In the genomic region with DNA sequence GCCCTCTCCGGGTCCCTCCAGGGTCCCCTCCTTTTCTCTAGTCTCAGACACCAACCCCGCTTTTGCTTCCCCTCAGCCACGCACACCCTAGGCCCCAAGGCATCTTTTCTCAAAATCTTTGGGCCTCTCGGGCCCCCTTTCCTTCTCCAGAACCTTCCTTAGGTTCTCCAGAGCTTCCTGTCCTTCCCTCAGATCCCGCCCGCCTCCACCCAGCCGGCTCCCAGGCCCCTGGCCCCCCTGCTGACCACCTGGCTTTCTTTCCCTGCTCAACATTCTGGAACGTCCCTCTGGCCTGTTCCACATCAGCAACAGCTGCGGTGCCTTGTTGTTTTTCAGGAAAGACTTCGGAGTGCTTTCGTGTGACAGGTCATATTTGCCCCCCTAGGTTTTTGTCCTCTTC, we compare ENCODE assay signal across 8 cellular contexts. TPM values are rescaled to one million over a fixed set of nuclear protein-coding genes. Genes with fewer than 3 reads are reported as not detected.
A peak's percentile ranks its signal among the peaks of the same experiment; 100 is the strongest.
DNase-seq lines count a peak whose midpoint lies in the region; ATAC-seq and TF ChIP-seq lines count a peak whose summit lies in the region.

No MANE protein-coding gene starts in this region.

- H3K27me3 ChIP-seq in HCT116 (ENCODE audit: insufficient read depth, low read length), result no peaks in the 10 kb centered on the region
- H3K27me3 ChIP-seq in hepatocyte, result no peaks in the 10 kb centered on the region

- H3K27ac Mint-ChIP-seq in activated CD8-positive, alpha-beta T cell treated with anti-CD3 and anti-CD28 coated beads for 36 hours, result peak overlapping the region; percentile 96

- H2AFZ ChIP-seq in HCT116 (ENCODE audit: low read depth, low read length, poor library complexity, severe bottlenecking) (no peak overlapping the region), hepatocyte (no peak overlapping the region)

- H3K4me1 ChIP-seq in HCT116 (ENCODE audit: control insufficient read depth in 1 of 2, insufficient read depth in 2 of 2, low read length in 2 of 2) (peaks cover 23 to 43% of the 10 kb centered on the region in 2 experiments), hepatocyte (ENCODE audit: insufficient read depth) (peaks cover 19% of the 10 kb centered on the region)

- H3K4me1 Mint-ChIP-seq in activated CD8-positive, alpha-beta T cell treated with anti-CD3 and anti-CD28 coated beads for 36 hours (ENCODE audit: low read depth), result peaks cover 55% of the 10 kb centered on the region

- BruUV-seq in HCT116 (replicated peaks; lab: Mats Ljungman, UMichigan), result no TSS peak

- TF ChIP-seq RAD21 in HCT116 (IDR thresholded peaks at IDR 0.05; ENCODE audit: low read depth), result no peak

- no peak for DNase-seq in HCT116 (ENCODE audit: low read depth, low spot score)
- no peak for DNase-seq in activated CD8-positive, alpha-beta T cell treated with anti-CD3 and anti-CD28 coated beads for 36 hours
- no peak for DNase-seq in hepatocyte (ENCODE audit: low spot score)
- no peak for DNase-seq in sciatic nerve (ENCODE audit: low spot score)
- no peak for DNase-seq in germinal center (ENCODE audit: low spot score)
- DNase-seq in NCI-H1092 treated with DMSO at 0.1 percent for 48 hours (lab: John Stamatoyannopoulos, UW), result no peak
- DNase-seq in D341Med (ENCODE audit: low spot score), result no peak

- H3K9me3 Mint-ChIP-seq in activated CD8-positive, alpha-beta T cell treated with anti-CD3 and anti-CD28 coated beads for 36 hours, result no peaks in the 10 kb centered on the region

- H3K79me2 ChIP-seq in HCT116 (ENCODE audit: insufficient read depth, low read length) (peaks cover 53% of the 10 kb centered on the region), hepatocyte (peaks cover 42% of the 10 kb centered on the region)

- CTCF ChIA-PET in HCT116 (lab: Charles Lee), result no interaction called here
- CTCF ChIA-PET in activated CD8-positive, alpha-beta T cell treated with anti-CD3 and anti-CD28 coated beads for 36 hours (lab: Charles Lee), result no interaction called here

- intact Hi-C loops in HCT116 (cut with micrococcal nuclease), result no loop called here
- intact Hi-C loops in activated CD8-positive, alpha-beta T cell treated with anti-CD3 and anti-CD28 coated beads for 36 hours (cut with micrococcal nuclease), result no loop called here
- intact Hi-C loops in sciatic nerve (cut with DNase I), result no loop called here

- H4K20me1 ChIP-seq in HCT116 (ENCODE audit: insufficient read depth) (no peaks in the 10 kb centered on the region), hepatocyte (ENCODE audit: insufficient read depth, poor library complexity, severe bottlenecking) (peaks cover 9% of the 10 kb centered on the region)

- peak overlapping the region; percentile 100 for H3K4me3 Mint-ChIP-seq in activated CD8-positive, alpha-beta T cell treated with anti-CD3 and anti-CD28 coated beads for 36 hours

- H3K4me3 ChIP-seq in HCT116 (replicated peaks in 1 of 2; ENCODE audit: low read depth in 1 of 2, low read length in 2 of 2) (peak overlapping the region; percentile 67 to 70), hepatocyte (peak overlapping the region; percentile 82), skin epidermis (peak overlapping the region; percentile 63 to 79 (median 72))

- peak overlapping the region; percentile 67 for H3K9ac ChIP-seq in HCT116 (ENCODE audit: low read length)

- ATAC-seq in HCT116 (no peak), sciatic nerve (no peak)
- no peak for ATAC-seq in activated CD8-positive, alpha-beta T cell treated with anti-CD3 and anti-CD28 coated beads for 36 hours

- peak overlapping the region; percentile 92 for H3K4me2 ChIP-seq in HCT116 (ENCODE audit: low read length)
- H3K4me2 ChIP-seq in hepatocyte, result peak overlapping the region; percentile 94

- no peak for TF ChIP-seq CTCF in HCT116 (IDR thresholded peaks at IDR 0.05 in 2 of 3, conservative IDR thresholded peaks at IDR 0.05 in 1 of 3; ENCODE audit: borderline replicate concordance in 1 of 3, insufficient read depth in 1 of 3, low read depth in 2 of 3, low read length in 2 of 3)
- no peak for TF ChIP-seq CTCF in activated CD8-positive, alpha-beta T cell treated with anti-CD3 and anti-CD28 coated beads for 36 hours (IDR thresholded peaks at IDR 0.05)
- no peak for TF ChIP-seq CTCF in hepatocyte (IDR thresholded peaks at IDR 0.05; ENCODE audit: poor library complexity)

- POLR2A ChIA-PET in HCT116 (lab: Charles Lee), result no interaction called here
- POLR2A ChIA-PET in activated CD8-positive, alpha-beta T cell treated with anti-CD3 and anti-CD28 coated beads for 36 hours (lab: Charles Lee), result interaction anchor here (0.9 to 1.6 kb wide), 4 partner anchors 16 to 128 kb away, joined by 3 to 6 read pairs (median 4); no protein-coding TSS in a partner anchor

- H3K9me2 ChIP-seq in HCT116 (ENCODE audit: insufficient read depth) (no peaks in the 10 kb centered on the region), hepatocyte (replicated peaks; ENCODE audit: insufficient read depth) (no peaks in the 10 kb centered on the region)

- H3K27ac ChIP-seq in HCT116 (ENCODE audit: low read depth, low read length) (peak overlapping the region; percentile 5; the same call in 1 of the 2 replicates), hepatocyte (no peak overlapping the region), skin epidermis (peak overlapping the region in 18 of 21 experiments; percentile 49 to 96 (median 82))

- H3K27me3 Mint-ChIP-seq in activated CD8-positive, alpha-beta T cell treated with anti-CD3 and anti-CD28 coated beads for 36 hours, result no peaks in the 10 kb centered on the region

- RAD21 ChIA-PET in HCT116 (lab: Charles Lee; ENCODE audit: low non-redundant PET in 1 of 2, low total read pairs in 2 of 2, uncharacterized antibody in 2 of 2, unreplicated experiment in 2 of 2), result no interaction called here

- TF ChIP-seq POLR2A in HCT116 (IDR thresholded peaks at IDR 0.05; ENCODE audit: borderline replicate concordance, extremely low read depth, insufficient read depth, insufficient read length), result no peak

- H3K36me3 Mint-ChIP-seq in activated CD8-positive, alpha-beta T cell treated with anti-CD3 and anti-CD28 coated beads for 36 hours (ENCODE audit: low read depth), result peaks cover 44% of the 10 kb centered on the region

- WGBS in hepatocyte (ENCODE audit: low lambda C conversion rate, missing lambda C conversion rate), result 56% methylated on average over 5 of the region's 11 CpGs

- H3K36me3 ChIP-seq in HCT116 (ENCODE audit: control insufficient read depth in 1 of 2, insufficient read depth in 2 of 2, low read length in 2 of 2) (peaks cover 7 to 19% of the 10 kb centered on the region in 2 experiments), hepatocyte (replicated peaks; ENCODE audit: insufficient read depth, low read depth) (no peaks in the 10 kb centered on the region)

- H3K9me3 ChIP-seq in HCT116 (ENCODE audit: control insufficient read depth in 1 of 2, insufficient read depth in 1 of 2, low read depth in 1 of 2, low read length in 2 of 2) (no peaks in the 10 kb centered on the region), hepatocyte (ENCODE audit: low read depth) (no peaks in the 10 kb centered on the region)

TF ChIP-seq in HCT116, 20 proteins besides CTCF, POLR2A, EP300 and RAD21 (continues in another document):
- TF ChIP-seq EZH2 (IDR thresholded peaks at IDR 0.05), result no peak
- TF ChIP-seq, protein P1, sequence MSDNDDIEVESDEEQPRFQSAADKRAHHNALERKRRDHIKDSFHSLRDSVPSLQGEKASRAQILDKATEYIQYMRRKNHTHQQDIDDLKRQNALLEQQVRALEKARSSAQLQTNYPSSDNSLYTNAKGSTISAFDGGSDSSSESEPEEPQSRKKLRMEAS (IDR thresholded peaks at IDR 0.05), result no peak
- TF ChIP-seq CEBPB (IDR thresholded peaks at IDR 0.05; ENCODE audit: low read depth), result no peak
- no peak for TF ChIP-seq CBX3 (IDR thresholded peaks at IDR 0.05; ENCODE audit: low read depth)
- no peak for TF ChIP-seq YY1 (IDR thresholded peaks at IDR 0.05; ENCODE audit: extremely low read depth, insufficient replicate concordance, low read depth, low read length)
- TF ChIP-seq ZFX (IDR thresholded peaks at IDR 0.05), result no peak
- no peak for TF ChIP-seq JUND (IDR thresholded peaks at IDR 0.05)
- TF ChIP-seq SIN3A (IDR thresholded peaks at IDR 0.05; ENCODE audit: low read depth), result no peak
- TF ChIP-seq, protein P2, sequence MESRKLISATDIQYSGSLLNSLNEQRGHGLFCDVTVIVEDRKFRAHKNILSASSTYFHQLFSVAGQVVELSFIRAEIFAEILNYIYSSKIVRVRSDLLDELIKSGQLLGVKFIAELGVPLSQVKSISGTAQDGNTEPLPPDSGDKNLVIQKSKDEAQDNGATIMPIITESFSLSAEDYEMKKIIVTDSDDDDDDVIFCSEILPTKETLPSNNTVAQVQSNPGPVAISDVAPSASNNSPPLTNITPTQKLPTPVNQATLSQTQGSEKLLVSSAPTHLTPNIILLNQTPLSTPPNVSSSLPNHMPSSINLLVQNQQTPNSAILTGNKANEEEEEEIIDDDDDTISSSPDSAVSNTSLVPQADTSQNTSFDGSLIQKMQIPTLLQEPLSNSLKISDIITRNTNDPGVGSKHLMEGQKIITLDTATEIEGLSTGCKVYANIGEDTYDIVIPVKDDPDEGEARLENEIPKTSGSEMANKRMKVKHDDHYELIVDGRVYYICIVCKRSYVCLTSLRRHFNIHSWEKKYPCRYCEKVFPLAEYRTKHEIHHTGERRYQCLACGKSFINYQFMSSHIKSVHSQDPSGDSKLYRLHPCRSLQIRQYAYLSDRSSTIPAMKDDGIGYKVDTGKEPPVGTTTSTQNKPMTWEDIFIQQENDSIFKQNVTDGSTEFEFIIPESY (IDR thresholded peaks at IDR 0.05; ENCODE audit: extremely low read depth, insufficient replicate concordance, low read length), result no peak
- TF ChIP-seq EZH2phosphoT487 (IDR thresholded peaks at IDR 0.05; ENCODE audit: borderline replicate concordance), result no peak
- no peak for TF ChIP-seq SP1 (IDR thresholded peaks at IDR 0.05; ENCODE audit: low read depth)

RNA-seq across cellular contexts. Expression of a gene that starts 1.2 kb away (rescaled TPM):
- 24.4 TPM for total RNA-seq in HCT116 (2021; ENCODE audit: unreplicated experiment)
- 30.7 and 39.9 TPM in 2 replicates for polyA plus RNA-seq in HCT116 (2012)
- 10 to 100 TPM; 55.0 to 61.3 TPM for total RNA-seq in activated CD8-positive, alpha-beta T cell treated with anti-CD3 and anti-CD28 coated beads for 36 hours
- total RNA-seq in hepatocyte, result 14.9 and 21.7 TPM in 2 replicates
- polyA plus RNA-seq in hepatocyte, result 22.5 and 22.6 TPM in 2 replicates
- total RNA-seq in sciatic nerve, result 21.2 TPM

RNA-seq across cellular contexts. Expression of a gene that starts 35.3 kb away (rescaled TPM):
- 245 TPM for total RNA-seq in HCT116 (2021; ENCODE audit: unreplicated experiment)
- 354 and 441 TPM in 2 replicates for polyA plus RNA-seq in HCT116 (2012)
- total RNA-seq in activated CD8-positive, alpha-beta T cell treated with anti-CD3 and anti-CD28 coated beads for 36 hours, result under 1 TPM; 0.47 to 0.59 TPM
- total RNA-seq in hepatocyte, result 2.5 and 3.4 TPM in 2 replicates
- polyA plus RNA-seq in hepatocyte, result 7.3 and 8.5 TPM in 2 replicates
- 0.53 TPM for total RNA-seq in sciatic nerve

RNA-seq across cellular contexts. Expression of a gene that starts 39.9 kb away (rescaled TPM):
- total RNA-seq in HCT116 (2021; ENCODE audit: unreplicated experiment) (13.2 TPM), hepatocyte (22.0 and 35.5 TPM in 2 replicates), sciatic nerve (10.6 TPM)
- polyA plus RNA-seq in HCT116 (2012), result 13.8 and 16.8 TPM in 2 replicates
- total RNA-seq in activated CD8-positive, alpha-beta T cell treated with anti-CD3 and anti-CD28 coated beads for 36 hours, result 10 to 100 TPM; 21.2 to 23.9 TPM
- 19.1 and 21.2 TPM in 2 replicates for polyA plus RNA-seq in hepatocyte

Comparison
In these comparisons a context has a peak if more than half of its experiments do, and no peak if none do; other contexts are left out.
1. RNA of a gene that starts 35.3 kb away (total RNA-seq): 245 TPM in HCT116 (single experiment); 2.5 to 3.4 TPM in hepatocyte, 0.47 to 0.59 TPM in activated CD8-positive, alpha-beta T cell treated with anti-CD3 and anti-CD28 coated beads for 36 hours and 0.53 TPM in sciatic nerve (single experiment); every median in the first group is over 10 times any median in the second.
2. Peak in every context shown above with its lines, with median percentiles within 50 percentile points of each other: H3K4me3 ChIP-seq.